27 cellular contexts compared by ENCODE assay signal in the genomic region with DNA sequence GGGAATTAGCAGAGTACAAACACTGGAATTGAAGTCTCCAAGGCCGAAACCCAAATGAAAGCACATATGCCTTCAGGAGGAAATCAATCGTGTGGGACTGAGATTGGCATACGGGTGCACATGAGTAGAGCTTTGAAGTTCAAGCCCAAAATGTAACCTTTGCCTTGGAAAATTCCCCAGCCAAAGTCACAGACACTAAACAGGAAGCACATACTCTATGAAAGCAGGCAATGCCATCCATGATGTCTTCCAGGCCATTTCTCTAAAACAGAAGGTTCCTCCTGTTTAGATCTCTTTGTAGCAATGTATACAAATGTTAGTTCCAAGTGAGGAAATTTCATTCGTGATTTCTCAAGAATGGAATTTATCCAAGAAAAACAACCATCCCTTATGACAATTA.
"Had no signal": no experiment of that assay in that cellular context is flagged by ENCODE, and none has a peak within 500 bp of the region (broad histone marks: within the 10 kb centered on the region; RNA-seq: fewer than 3 reads in every experiment).

No MANE protein-coding gene starts in this region.

- H3K4me1 Mint-ChIP-seq: activated CD4-positive, alpha-beta T cell treated with anti-CD3 and anti-CD28 coated beads, Interleukin-2, amount 10 ng/mL, durations not matched to agents 7 days and 5 days; activated naive CD4-positive, alpha-beta T cell treated with anti-CD3 and anti-CD28 coated beads, Interleukin-2, amount 10 ng/mL, durations not matched to agents 7 days and 5 days; endodermal cell had no signal

- H3K27me3 Mint-ChIP-seq: activated CD4-positive, alpha-beta memory T cell treated with anti-CD3 and anti-CD28 coated beads, Interleukin-2, amount 10 ng/mL, durations not matched to agents 7 days and 5 days; activated CD4-positive, alpha-beta T cell treated with anti-CD3 and anti-CD28 coated beads, Interleukin-2, amount 10 ng/mL, durations not matched to agents 7 days and 5 days; activated naive CD4-positive, alpha-beta T cell treated with anti-CD3 and anti-CD28 coated beads, Interleukin-2, amount 10 ng/mL, durations not matched to agents 7 days and 5 days; central memory CD8-positive, alpha-beta T cell had no signal

- DNase-seq: activated CD4-positive, alpha-beta memory T cell treated with anti-CD3 and anti-CD28 coated beads, Interleukin-2, amount 10 ng/mL, durations not matched to agents 7 days and 5 days; activated CD4-positive, alpha-beta T cell treated with anti-CD3 and anti-CD28 coated beads for 4 hours; activated CD4-positive, alpha-beta T cell treated with anti-CD3 and anti-CD28 coated beads, Interleukin-2, amount 10 ng/mL, durations not matched to agents 7 days and 5 days; activated CD4-positive, alpha-beta T cell treated with anti-CD3 and anti-CD28 coated beads, Interleukin-2, amount 50 U/mL, for 4 hours; activated CD4-positive, CD25-positive, alpha-beta regulatory T cell; activated CD4-positive, CD25-positive, alpha-beta regulatory T cell treated with anti-CD3 and anti-CD28 coated beads, Interleukin-2, amount 50 U/mL, for 72 hours; activated CD8-positive, alpha-beta memory T cell treated with anti-CD3 and anti-CD28 coated beads, Interleukin-2, amount 50 U/mL, for 48 hours; activated gamma-delta T cell; activated naive CD4-positive, alpha-beta T cell; activated naive CD4-positive, alpha-beta T cell treated with anti-CD3 and anti-CD28 coated beads, Interleukin-2, amount 10 ng/mL, durations not matched to agents 7 days and 5 days; activated T-cell treated with anti-CD3 and anti-CD28 coated beads for 4 hours; activated T-cell treated with anti-CD3 and anti-CD28 coated beads, Interleukin-2, amount 50 U/mL, for 24 hours; activated T-cell treated with anti-CD3 and anti-CD28 coated beads, Interleukin-2, amount 50 U/mL, for 72 hours; amniotic stem cell; anterior cingulate cortex; brain microvascular endothelial cell; dorsolateral prefrontal cortex; effector memory CD4-positive, alpha-beta T cell; endodermal cell; foreskin melanocyte; head of caudate nucleus; T-helper 2 cell had no signal

- H3K9me3 Mint-ChIP-seq: activated CD4-positive, alpha-beta memory T cell treated with anti-CD3 and anti-CD28 coated beads, Interleukin-2, amount 10 ng/mL, durations not matched to agents 7 days and 5 days; activated CD4-positive, alpha-beta T cell treated with anti-CD3 and anti-CD28 coated beads, Interleukin-2, amount 10 ng/mL, durations not matched to agents 7 days and 5 days; activated naive CD4-positive, alpha-beta T cell treated with anti-CD3 and anti-CD28 coated beads, Interleukin-2, amount 10 ng/mL, durations not matched to agents 7 days and 5 days; activated T-cell treated with anti-CD3 and anti-CD28 coated beads, Interleukin-2, amount 50 U/mL, for 24 hours; dendritic cell treated with granulocyte-macrophage colony-stimulating factor and Interleukin-4, amounts not matched to agents 40 ng/mL and 50 ng/mL, for 4 days had no signal

- H3K36me3 ChIP-seq: brain microvascular endothelial cell had no signal

- H3K36me3 Mint-ChIP-seq: activated naive CD4-positive, alpha-beta T cell treated with anti-CD3 and anti-CD28 coated beads, Interleukin-2, amount 10 ng/mL, durations not matched to agents 7 days and 5 days; activated naive CD4-positive, alpha-beta T cell treated with anti-CD3 and anti-CD28 coated beads, Interleukin-2, amount 50 U/mL, for 72 hours had no signal

- H3K27ac ChIP-seq: brain microvascular endothelial cell, coronary artery, dorsolateral prefrontal cortex had no signal

- ATAC-seq: activated naive CD4-positive, alpha-beta T cell treated with anti-CD3 and anti-CD28 coated beads, Interleukin-2, amount 50 U/mL, for 72 hours; activated T-cell treated with anti-CD3 and anti-CD28 coated beads, Interleukin-2, amount 50 U/mL, for 72 hours; esophagus mucosa had no signal

- H3K27me3 ChIP-seq: brain microvascular endothelial cell had no signal

- H3K27ac Mint-ChIP-seq: activated CD4-positive, alpha-beta memory T cell treated with anti-CD3 and anti-CD28 coated beads, Interleukin-2, amount 10 ng/mL, durations not matched to agents 7 days and 5 days; activated CD4-positive, alpha-beta T cell treated with anti-CD3 and anti-CD28 coated beads, Interleukin-2, amount 10 ng/mL, durations not matched to agents 7 days and 5 days; activated naive CD4-positive, alpha-beta T cell treated with anti-CD3 and anti-CD28 coated beads, Interleukin-2, amount 10 ng/mL, durations not matched to agents 7 days and 5 days; activated naive CD4-positive, alpha-beta T cell treated with anti-CD3 and anti-CD28 coated beads, Interleukin-2, amount 50 U/mL, for 72 hours; activated T-cell treated with anti-CD3 and anti-CD28 coated beads, Interleukin-2, amount 50 U/mL, for 24 hours; activated T-cell treated with anti-CD3 and anti-CD28 coated beads, Interleukin-2, amount 50 U/mL, for 72 hours; dendritic cell treated with granulocyte-macrophage colony-stimulating factor and Interleukin-4, amounts not matched to agents 40 ng/mL and 50 ng/mL, for 4 days; endodermal cell had no signal

- H3K4me3 Mint-ChIP-seq: activated CD4-positive, alpha-beta memory T cell treated with anti-CD3 and anti-CD28 coated beads, Interleukin-2, amount 10 ng/mL, durations not matched to agents 7 days and 5 days; activated CD4-positive, alpha-beta T cell treated with anti-CD3 and anti-CD28 coated beads, Interleukin-2, amount 10 ng/mL, durations not matched to agents 7 days and 5 days; activated naive CD4-positive, alpha-beta T cell treated with anti-CD3 and anti-CD28 coated beads, Interleukin-2, amount 10 ng/mL, durations not matched to agents 7 days and 5 days; activated T-cell treated with anti-CD3 and anti-CD28 coated beads, Interleukin-2, amount 50 U/mL, for 24 hours; activated T-cell treated with anti-CD3 and anti-CD28 coated beads, Interleukin-2, amount 50 U/mL, for 72 hours; central memory CD8-positive, alpha-beta T cell; dendritic cell treated with granulocyte-macrophage colony-stimulating factor and Interleukin-4, amounts not matched to agents 40 ng/mL and 50 ng/mL, for 4 days; endodermal cell had no signal

- H3K4me3 ChIP-seq: coronary artery, dorsolateral prefrontal cortex had no signal
